8 cellular contexts compared by ENCODE assay signal in the genomic region with DNA sequence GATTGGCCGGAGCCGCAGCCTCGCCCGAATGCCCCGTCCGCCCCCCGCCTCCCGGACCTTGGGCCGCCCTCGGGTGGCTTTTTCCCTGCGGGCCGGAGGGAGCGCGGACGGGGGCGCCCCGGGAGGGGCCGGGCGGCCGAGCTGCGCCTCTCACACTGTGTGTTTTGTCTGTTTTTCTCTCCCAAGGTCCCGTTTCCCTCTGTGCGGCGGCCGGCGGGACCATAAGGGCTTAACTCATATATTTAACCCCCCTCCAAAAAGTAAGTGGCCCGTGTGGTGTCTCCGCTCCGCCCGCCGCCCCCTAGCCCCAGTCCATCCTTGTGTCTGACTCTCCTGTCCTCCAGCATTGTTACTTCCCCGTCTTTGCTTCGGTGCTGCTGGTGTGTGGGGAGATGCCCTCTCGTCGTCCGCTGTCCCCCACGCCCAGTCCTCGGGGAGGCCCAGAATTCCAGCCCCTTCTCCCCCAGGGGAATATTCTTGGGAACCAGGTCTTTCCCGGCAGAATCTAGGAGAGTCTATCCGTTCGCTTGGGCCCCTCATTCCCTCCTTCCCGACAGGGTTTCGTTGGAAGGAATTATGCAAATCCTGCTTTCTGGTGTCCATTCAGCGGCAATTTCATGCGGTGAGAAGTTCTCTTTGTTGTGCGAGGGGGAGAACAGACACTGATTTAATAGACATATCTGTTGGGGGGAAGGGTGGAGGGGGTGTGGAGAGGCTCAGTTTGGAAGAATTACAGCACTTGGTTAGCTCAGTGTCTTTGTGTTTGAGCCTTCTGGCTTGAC. TPM values are rescaled to one million over a fixed set of nuclear protein-coding genes. Genes with fewer than 3 reads are reported as not detected.
DNase-seq lines count a peak whose midpoint lies in the region; ATAC-seq and TF ChIP-seq lines count a peak whose summit lies in the region.

No MANE protein-coding gene starts in this region.

- H3K27ac ChIP-seq in PC-3 (ENCODE audit: low read length) (peak overlapping the region; percentile 54), brain microvascular endothelial cell (peak overlapping the region; percentile 83), skeletal muscle tissue (ENCODE audit: low read depth, low read length) (peak overlapping the region; percentile 86)

- TF ChIP-seq CTCF in PC-3 (conservative IDR thresholded peaks at IDR 0.05; ENCODE audit: low read depth, low read length) (no peak), brain microvascular endothelial cell (IDR thresholded peaks at IDR 0.05; ENCODE audit: low read depth, low read length, missing control alignments) (no peak)

- H3K4me3 ChIP-seq in PC-3 (ENCODE audit: low read length): peak overlapping the region; percentile 95
- H3K4me3 ChIP-seq in brain microvascular endothelial cell (ENCODE audit: low read depth, low read length): peak overlapping the region; percentile 84
- peak overlapping the region; percentile 81 to 87 (median 86) for H3K4me3 ChIP-seq in skeletal muscle tissue (ENCODE audit: low read length in 3 of 3)

- DNase-seq in NCI-H510A treated with DMSO at 0.1 percent for 48 hours (lab: John Stamatoyannopoulos, UW) (peak; percentile 16), NCI-H510A (lab: John Stamatoyannopoulos, UW) (no peak), PC-3 (no peak), brain microvascular endothelial cell (no peak), iPS-NIHi7 (ENCODE audit: extremely low spot score) (peak; percentile 30)
- no peak for DNase-seq in activated CD4-positive, CD25-positive, alpha-beta regulatory T cell (lab: John Stamatoyannopoulos, UW)

- H3K9me3 ChIP-seq in PC-3 (ENCODE audit: low read length) (no peaks in the 10 kb centered on the region), skeletal muscle tissue (ENCODE audit: control insufficient read depth in 3 of 3, low read length in 3 of 3) (no peaks in the 10 kb centered on the region)

- H3K4me1 ChIP-seq in PC-3 (ENCODE audit: insufficient read depth, low read length): peaks cover 27% of the 10 kb centered on the region
- H3K4me1 ChIP-seq in skeletal muscle tissue (ENCODE audit: control insufficient read depth in 3 of 3, insufficient read depth in 3 of 3, low read length in 3 of 3): peaks cover 23 to 33% (median 29%) of the 10 kb centered on the region in 3 donors

- in situ Hi-C loops in brain microvascular endothelial cell (cut with HindIII; ENCODE audit: low pct_ligation_motif_present, low sequenced_read_pairs): no loop called here

- POLR2A ChIA-PET in PC-3 (lab: Charles Lee; ENCODE audit: unreplicated experiment): no interaction called here

- peaks cover 25% of the 10 kb centered on the region for H4K20me1 ChIP-seq in PC-3 (ENCODE audit: low read length)

- H3K9ac ChIP-seq in PC-3 (ENCODE audit: low read length) (peak overlapping the region; percentile 55), skeletal muscle tissue (ENCODE audit: low read depth in 1 of 3, low read length in 3 of 3) (peak overlapping the region; percentile 85 to 88 (median 87))

- H3F3A ChIP-seq in PC-3 (ENCODE audit: low read length, unreplicated experiment): no peaks in the 10 kb centered on the region

- ATAC-seq in HG02852 (IDR thresholded peaks at IDR 0.05; ENCODE audit: unreplicated experiment): peak; percentile 5
- peak; percentile 4; the same call in 1 of the 2 replicates for ATAC-seq in PC-3

- H3K36me3 ChIP-seq in PC-3 (ENCODE audit: low read depth, low read length): no peaks in the 10 kb centered on the region
- no peaks in the 10 kb centered on the region for H3K36me3 ChIP-seq in brain microvascular endothelial cell (replicated peaks)
- peaks cover 0 to 2% (median 0%) of the 10 kb centered on the region in 3 donors for H3K36me3 ChIP-seq in skeletal muscle tissue (ENCODE audit: control insufficient read depth in 3 of 3, insufficient read depth in 3 of 3, low read length in 3 of 3)

- H3K79me2 ChIP-seq in PC-3 (ENCODE audit: low read length): peaks cover 57% of the 10 kb centered on the region

- peak overlapping the region; percentile 44 for H2AFZ ChIP-seq in PC-3 (ENCODE audit: low read length)

- CTCF ChIA-PET in PC-3 (lab: Charles Lee): interaction anchor here (0.6 kb wide), 1 partner anchor 216 kb away, joined by 3 read pairs; no protein-coding TSS in a partner anchor

- peak overlapping the region; percentile 95 for H3K4me2 ChIP-seq in PC-3 (ENCODE audit: low read length)

- BruUV-seq in PC-3 (replicated peaks; lab: Mats Ljungman, UMichigan): no TSS peak

- no peaks in the 10 kb centered on the region for H3K9me2 ChIP-seq in PC-3 (replicated peaks; ENCODE audit: low read length)

- intact Hi-C loops in PC-3 (cut with micrococcal nuclease): loop anchor here (5.0 kb wide), 2 partner anchors 111 to 194 kb away; partner anchors contain the start of gene PIK3AP1

- H3K27me3 ChIP-seq in PC-3 (ENCODE audit: low read length): no peaks in the 10 kb centered on the region
- no peaks in the 10 kb centered on the region for H3K27me3 ChIP-seq in brain microvascular endothelial cell (replicated peaks)
- no peaks in the 10 kb centered on the region for H3K27me3 ChIP-seq in skeletal muscle tissue (ENCODE audit: control insufficient read depth in 3 of 3, insufficient read depth in 3 of 3, low read length in 3 of 3)

RNA-seq across cellular contexts. Expression of gene LCOR, which starts 1.3 kb away (rescaled TPM):
- total RNA-seq in PC-3 (2014; rRNA removed) (10.5 and 21.0 TPM in 2 replicates), skeletal muscle tissue (31.3 TPM)

Comparison
In these comparisons a context has a peak if more than half of its experiments do, and no peak if none do; other contexts are left out.
1. DNase-seq: peak in NCI-H510A treated with DMSO at 0.1 percent for 48 hours (single experiment) and iPS-NIHi7 (single experiment); none in NCI-H510A (single experiment), PC-3 (single experiment), brain microvascular endothelial cell (single experiment) and activated CD4-positive, CD25-positive, alpha-beta regulatory T cell (0 of 4).
2. Peak in every context shown above with its lines, with median percentiles within 50 percentile points of each other: H3K27ac ChIP-seq and H3K4me3 ChIP-seq.